ENCODE assay signal across 8 cellular contexts in the genomic region with DNA sequence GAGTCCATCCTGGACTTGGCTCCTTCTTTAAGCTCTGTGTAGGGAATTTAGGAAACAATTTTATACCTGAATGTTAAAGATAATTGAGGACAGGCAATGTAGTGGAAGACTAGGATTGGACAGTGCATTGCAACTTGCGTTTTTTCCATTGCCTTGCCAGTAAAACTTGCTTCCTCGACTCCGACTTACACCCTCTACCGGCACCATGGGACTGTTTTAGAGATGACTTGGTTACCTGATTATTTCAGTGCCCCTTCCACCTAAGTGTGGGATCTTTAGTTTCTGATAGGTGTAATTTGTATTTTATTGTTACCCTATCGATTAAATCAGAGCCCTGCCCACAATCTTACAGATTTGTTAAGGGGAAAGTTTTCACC. TPM values are rescaled to one million over a fixed set of nuclear protein-coding genes. Genes with fewer than 3 reads are reported as not detected.
DNase-seq lines count a peak whose midpoint lies in the region; ATAC-seq and TF ChIP-seq lines count a peak whose summit lies in the region.

No MANE protein-coding gene starts in this region.

- ATAC-seq in WTC11 (no peak), right cardiac atrium (no peak), HG03460 (IDR thresholded peaks at IDR 0.05; ENCODE audit: unreplicated experiment) (no peak)

- H3K27me3 ChIP-seq in HUES64 (ENCODE audit: insufficient read depth, low read length): no peaks in the 10 kb centered on the region
- no peaks in the 10 kb centered on the region for H3K27me3 ChIP-seq in right cardiac atrium (ENCODE audit: control insufficient read depth, insufficient read depth)
- no peaks in the 10 kb centered on the region for H3K27me3 ChIP-seq in spleen (replicated peaks in 1 of 7)

- no peak overlapping the region for H3K27ac ChIP-seq in HUES64 (ENCODE audit: low read depth, low read length)
- H3K27ac ChIP-seq in right cardiac atrium (ENCODE audit: low read length): no peak overlapping the region
- H3K27ac ChIP-seq in spleen: peak overlapping the region in 1 of 8 donors; percentile 88

- H3K36me3 ChIP-seq in HUES64 (ENCODE audit: insufficient read depth, low read length): no peaks in the 10 kb centered on the region; the same call in 1 of the 2 replicates
- no peaks in the 10 kb centered on the region for H3K36me3 ChIP-seq in spleen

- 0 out of 2 replicates have a peak, but pooled peaks cover 4% of the 10 kb centered on the region for H3K36me3 Mint-ChIP-seq in WTC11

- TF ChIP-seq CTCF in WTC11 (IDR thresholded peaks at IDR 0.05): no peak
- no peak for TF ChIP-seq CTCF in spleen (IDR thresholded peaks at IDR 0.05 in 8 of 11, conservative IDR thresholded peaks at IDR 0.05 in 3 of 11)

- intact Hi-C loops in right cardiac atrium (cut with DNase I): no loop called here
- intact Hi-C loops in spleen (cut with DNase I; ENCODE audit: low total_unique reads): no loop called here

- WGBS in HUES64: 0% methylated on average over 4 of the region's 5 CpGs
- 3% methylated on average over 5 of the region's 5 CpGs for WGBS in right cardiac atrium
- 0 to 41% (median 14%) methylated on average over 5 of the region's 5 CpGs for WGBS in spleen, 5 donors

- H3K27me3 Mint-ChIP-seq in WTC11 (ENCODE audit: low read depth): no peaks in the 10 kb centered on the region

- no peaks in the 10 kb centered on the region for H3K9me3 ChIP-seq in HUES64 (ENCODE audit: insufficient read depth, low read depth, low read length)
- H3K9me3 ChIP-seq in right cardiac atrium (ENCODE audit: control insufficient read depth, low read length): no peaks in the 10 kb centered on the region
- H3K9me3 ChIP-seq in spleen: no peaks in the 10 kb centered on the region

- no peaks in the 10 kb centered on the region for H3K4me1 ChIP-seq in HUES64 (ENCODE audit: insufficient read depth, low read length)
- no peaks in the 10 kb centered on the region for H3K4me1 ChIP-seq in right cardiac atrium (ENCODE audit: control insufficient read depth, insufficient read depth, low read length)
- H3K4me1 ChIP-seq in spleen: peaks cover 3 to 29% (median 12%) of the 10 kb centered on the region in 6 donors

- peak overlapping the region; percentile 92 for H3K4me3 Mint-ChIP-seq in WTC11

- no peak for TF ChIP-seq POLR2A in spleen (IDR thresholded peaks at IDR 0.05)

- H3K4me3 ChIP-seq in HUES64 (ENCODE audit: low read length) (peak overlapping the region; percentile 97), right cardiac atrium (ENCODE audit: low read length) (peak overlapping the region; percentile 70), spleen (peak overlapping the region; percentile 52 to 84 (median 59))

- CTCF ChIA-PET in WTC11 (lab: Charles Lee): interaction anchor here (1.3 to 2.8 kb wide), 4 partner anchors 25 to 178 kb away, joined by 3 to 16 read pairs (median 10); no protein-coding TSS in a partner anchor

- DNase-seq in DMS79 treated with DMSO at 0.1 percent for 48 hours (lab: John Stamatoyannopoulos, UW) (peak; percentile 32), DMS79 (lab: John Stamatoyannopoulos, UW) (no peak), WTC11 (ENCODE audit: low spot score) (no peak), right cardiac atrium (no peak), spleen (no peak), NK-92 (lab: John Stamatoyannopoulos, UW; ENCODE audit: unreplicated experiment) (no peak)

- H3K9ac ChIP-seq in HUES64 (ENCODE audit: low read depth, low read length): peak overlapping the region; percentile 93

- H3K9me3 Mint-ChIP-seq in WTC11: no peaks in the 10 kb centered on the region

- POLR2A ChIA-PET in WTC11 (lab: Charles Lee): interaction anchor here (2.1 to 2.3 kb wide), 2 partner anchors 25 to 87 kb away, joined by 7 to 9 read pairs; no protein-coding TSS in a partner anchor

- H3K27ac Mint-ChIP-seq in WTC11: peak overlapping the region; percentile 79

- H3K4me1 Mint-ChIP-seq in WTC11: peaks cover 24% of the 10 kb centered on the region

TF ChIP-seq in WTC11, 78 proteins besides CTCF, POLR2A, EP300 and RAD21 (continues in another document):
- TF ChIP-seq, protein P1, sequence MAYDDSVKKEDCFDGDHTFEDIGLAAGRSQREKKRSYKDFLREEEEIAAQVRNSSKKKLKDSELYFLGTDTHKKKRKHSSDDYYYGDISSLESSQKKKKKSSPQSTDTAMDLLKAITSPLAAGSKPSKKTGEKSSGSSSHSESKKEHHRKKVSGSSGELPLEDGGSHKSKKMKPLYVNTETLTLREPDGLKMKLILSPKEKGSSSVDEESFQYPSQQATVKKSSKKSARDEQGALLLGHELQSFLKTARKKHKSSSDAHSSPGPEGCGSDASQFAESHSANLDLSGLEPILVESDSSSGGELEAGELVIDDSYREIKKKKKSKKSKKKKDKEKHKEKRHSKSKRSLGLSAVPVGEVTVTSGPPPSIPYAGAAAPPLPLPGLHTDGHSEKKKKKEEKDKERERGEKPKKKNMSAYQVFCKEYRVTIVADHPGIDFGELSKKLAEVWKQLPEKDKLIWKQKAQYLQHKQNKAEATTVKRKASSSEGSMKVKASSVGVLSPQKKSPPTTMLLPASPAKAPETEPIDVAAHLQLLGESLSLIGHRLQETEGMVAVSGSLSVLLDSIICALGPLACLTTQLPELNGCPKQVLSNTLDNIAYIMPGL (CRISPR knock-in tag; IDR thresholded peaks at IDR 0.05): no peak
- TF ChIP-seq OVOL2 (CRISPR knock-in tag; IDR thresholded peaks at IDR 0.05; ENCODE audit: borderline replicate concordance) (no peak), JAZF1 (CRISPR knock-in tag; IDR thresholded peaks at IDR 0.05) (no peak), EMX1 (CRISPR knock-in tag; IDR thresholded peaks at IDR 0.05) (no peak), ESRRA (CRISPR knock-in tag; IDR thresholded peaks at IDR 0.05; ENCODE audit: borderline replicate concordance) (no peak)
- TF ChIP-seq, protein P2, sequence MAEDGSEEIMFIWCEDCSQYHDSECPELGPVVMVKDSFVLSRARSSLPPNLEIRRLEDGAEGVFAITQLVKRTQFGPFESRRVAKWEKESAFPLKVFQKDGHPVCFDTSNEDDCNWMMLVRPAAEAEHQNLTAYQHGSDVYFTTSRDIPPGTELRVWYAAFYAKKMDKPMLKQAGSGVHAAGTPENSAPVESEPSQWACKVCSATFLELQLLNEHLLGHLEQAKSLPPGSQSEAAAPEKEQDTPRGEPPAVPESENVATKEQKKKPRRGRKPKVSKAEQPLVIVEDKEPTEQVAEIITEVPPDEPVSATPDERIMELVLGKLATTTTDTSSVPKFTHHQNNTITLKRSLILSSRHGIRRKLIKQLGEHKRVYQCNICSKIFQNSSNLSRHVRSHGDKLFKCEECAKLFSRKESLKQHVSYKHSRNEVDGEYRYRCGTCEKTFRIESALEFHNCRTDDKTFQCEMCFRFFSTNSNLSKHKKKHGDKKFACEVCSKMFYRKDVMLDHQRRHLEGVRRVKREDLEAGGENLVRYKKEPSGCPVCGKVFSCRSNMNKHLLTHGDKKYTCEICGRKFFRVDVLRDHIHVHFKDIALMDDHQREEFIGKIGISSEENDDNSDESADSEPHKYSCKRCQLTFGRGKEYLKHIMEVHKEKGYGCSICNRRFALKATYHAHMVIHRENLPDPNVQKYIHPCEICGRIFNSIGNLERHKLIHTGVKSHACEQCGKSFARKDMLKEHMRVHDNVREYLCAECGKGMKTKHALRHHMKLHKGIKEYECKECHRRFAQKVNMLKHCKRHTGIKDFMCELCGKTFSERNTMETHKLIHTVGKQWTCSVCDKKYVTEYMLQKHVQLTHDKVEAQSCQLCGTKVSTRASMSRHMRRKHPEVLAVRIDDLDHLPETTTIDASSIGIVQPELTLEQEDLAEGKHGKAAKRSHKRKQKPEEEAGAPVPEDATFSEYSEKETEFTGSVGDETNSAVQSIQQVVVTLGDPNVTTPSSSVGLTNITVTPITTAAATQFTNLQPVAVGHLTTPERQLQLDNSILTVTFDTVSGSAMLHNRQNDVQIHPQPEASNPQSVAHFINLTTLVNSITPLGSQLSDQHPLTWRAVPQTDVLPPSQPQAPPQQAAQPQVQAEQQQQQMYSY (CRISPR knock-in tag; IDR thresholded peaks at IDR 0.05): no peak
- TF ChIP-seq, protein P3, sequence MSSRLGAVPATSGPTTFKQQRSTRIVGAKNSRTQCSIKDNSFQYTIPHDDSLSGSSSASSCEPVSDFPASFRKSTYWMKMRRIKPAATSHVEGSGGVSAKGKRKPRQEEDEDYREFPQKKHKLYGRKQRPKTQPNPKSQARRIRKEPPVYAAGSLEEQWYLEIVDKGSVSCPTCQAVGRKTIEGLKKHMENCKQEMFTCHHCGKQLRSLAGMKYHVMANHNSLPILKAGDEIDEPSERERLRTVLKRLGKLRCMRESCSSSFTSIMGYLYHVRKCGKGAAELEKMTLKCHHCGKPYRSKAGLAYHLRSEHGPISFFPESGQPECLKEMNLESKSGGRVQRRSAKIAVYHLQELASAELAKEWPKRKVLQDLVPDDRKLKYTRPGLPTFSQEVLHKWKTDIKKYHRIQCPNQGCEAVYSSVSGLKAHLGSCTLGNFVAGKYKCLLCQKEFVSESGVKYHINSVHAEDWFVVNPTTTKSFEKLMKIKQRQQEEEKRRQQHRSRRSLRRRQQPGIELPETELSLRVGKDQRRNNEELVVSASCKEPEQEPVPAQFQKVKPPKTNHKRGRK (CRISPR knock-in tag; IDR thresholded peaks at IDR 0.05; ENCODE audit: borderline replicate concordance): no peak
- TF ChIP-seq, protein P4, sequence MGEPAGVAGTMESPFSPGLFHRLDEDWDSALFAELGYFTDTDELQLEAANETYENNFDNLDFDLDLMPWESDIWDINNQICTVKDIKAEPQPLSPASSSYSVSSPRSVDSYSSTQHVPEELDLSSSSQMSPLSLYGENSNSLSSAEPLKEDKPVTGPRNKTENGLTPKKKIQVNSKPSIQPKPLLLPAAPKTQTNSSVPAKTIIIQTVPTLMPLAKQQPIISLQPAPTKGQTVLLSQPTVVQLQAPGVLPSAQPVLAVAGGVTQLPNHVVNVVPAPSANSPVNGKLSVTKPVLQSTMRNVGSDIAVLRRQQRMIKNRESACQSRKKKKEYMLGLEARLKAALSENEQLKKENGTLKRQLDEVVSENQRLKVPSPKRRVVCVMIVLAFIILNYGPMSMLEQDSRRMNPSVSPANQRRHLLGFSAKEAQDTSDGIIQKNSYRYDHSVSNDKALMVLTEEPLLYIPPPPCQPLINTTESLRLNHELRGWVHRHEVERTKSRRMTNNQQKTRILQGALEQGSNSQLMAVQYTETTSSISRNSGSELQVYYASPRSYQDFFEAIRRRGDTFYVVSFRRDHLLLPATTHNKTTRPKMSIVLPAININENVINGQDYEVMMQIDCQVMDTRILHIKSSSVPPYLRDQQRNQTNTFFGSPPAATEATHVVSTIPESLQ (CRISPR knock-in tag; IDR thresholded peaks at IDR 0.05): no peak

RNA-seq across cellular contexts. Expression of a gene that starts 1.2 kb away (rescaled TPM):
- 75.5 TPM for polyA plus RNA-seq in HUES64 (2013, experiment 1 of 2)
- polyA plus RNA-seq in HUES64 (2013, experiment 2 of 2): 76.0 TPM
- total RNA-seq in WTC11 (2021): 106 to 126 TPM (median 107 TPM) in 3 replicates
- 10 to 100 TPM; 20.4 to 26.3 (median 24.8) TPM for total RNA-seq in right cardiac atrium
- polyA plus RNA-seq in right cardiac atrium: 13.9 TPM
- total RNA-seq in spleen: 10 to 100 TPM; 26.6 to 47.6 (median 36.6) TPM
- polyA plus RNA-seq in spleen: 10 to 100 TPM; 15.0 to 24.9 (median 23.3) TPM
